In the genomic region with DNA sequence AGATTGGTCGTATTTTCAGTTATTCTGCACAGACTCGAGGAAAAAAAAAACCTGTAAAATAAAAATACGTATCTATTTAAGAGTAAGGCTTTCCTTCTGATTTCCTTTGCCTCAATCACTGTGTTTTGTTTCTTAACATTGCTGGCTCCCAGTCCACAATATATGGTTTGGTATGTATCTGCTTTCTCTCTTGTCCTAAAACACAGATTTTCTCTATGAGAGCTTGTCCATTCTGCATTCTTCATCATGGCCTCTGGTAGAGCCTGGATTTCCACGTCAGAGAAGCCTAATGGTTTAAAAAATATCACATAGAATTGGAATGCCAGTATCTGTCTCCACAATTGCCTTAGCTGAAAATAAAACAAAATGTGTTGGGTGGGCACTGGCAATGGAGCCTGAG, we compare ENCODE assay signal across 8 cellular contexts. TPM values are rescaled to one million over a fixed set of nuclear protein-coding genes. Genes with fewer than 3 reads are reported as not detected.
DNase-seq lines count a peak whose midpoint lies in the region; ATAC-seq and TF ChIP-seq lines count a peak whose summit lies in the region.

No MANE protein-coding gene starts in this region.

- peak overlapping the region; percentile 70 for H3K9ac ChIP-seq in mucosa of stomach (ENCODE audit: low read length)

- peaks cover 53% of the 10 kb centered on the region for H3K4me1 Mint-ChIP-seq in activated naive CD4-positive, alpha-beta T cell treated with anti-CD3 and anti-CD28 coated beads for 36 hours (ENCODE audit: low read depth)
- H3K4me1 Mint-ChIP-seq in type B pancreatic cell (ENCODE audit: unreplicated experiment): peaks cover 17% of the 10 kb centered on the region

- no peaks in the 10 kb centered on the region for H3K9me3 Mint-ChIP-seq in activated naive CD4-positive, alpha-beta T cell treated with anti-CD3 and anti-CD28 coated beads for 36 hours
- H3K9me3 Mint-ChIP-seq in type B pancreatic cell: no peaks in the 10 kb centered on the region

- H3K27me3 ChIP-seq in mucosa of stomach (ENCODE audit: control insufficient read depth, insufficient read depth, low read length): peaks cover 15% of the 10 kb centered on the region
- H3K27me3 ChIP-seq in WERI-Rb-1 (ENCODE audit: insufficient read depth, low read depth, severe bottlenecking): peaks cover 39% of the 10 kb centered on the region

- intact Hi-C loops in activated naive CD4-positive, alpha-beta T cell treated with anti-CD3 and anti-CD28 coated beads for 36 hours (cut with micrococcal nuclease): loop anchor here (1.0 to 10.0 kb wide), 8 partner anchors 56 to 787 kb away; a partner anchor contains a TSS

- TF ChIP-seq CTCF in type B pancreatic cell (conservative IDR thresholded peaks at IDR 0.05): no peak
- TF ChIP-seq CTCF in WERI-Rb-1 (IDR thresholded peaks at IDR 0.05; ENCODE audit: low read depth, low read length): no peak

- no peaks in the 10 kb centered on the region for H3K27me3 Mint-ChIP-seq in activated naive CD4-positive, alpha-beta T cell treated with anti-CD3 and anti-CD28 coated beads for 36 hours (ENCODE audit: low read depth)
- peaks cover 26% of the 10 kb centered on the region for H3K27me3 Mint-ChIP-seq in type B pancreatic cell

- ATAC-seq in GM21723 (IDR thresholded peaks at IDR 0.05; ENCODE audit: unreplicated experiment) (no peak), GM18873 (IDR thresholded peaks at IDR 0.05; ENCODE audit: low FRiP score, unreplicated experiment) (no peak)

- peak overlapping the region; percentile 99 for H3K27ac Mint-ChIP-seq in activated naive CD4-positive, alpha-beta T cell treated with anti-CD3 and anti-CD28 coated beads for 36 hours
- H3K27ac Mint-ChIP-seq in type B pancreatic cell: peak overlapping the region; percentile 73

- DNase-seq in activated naive CD4-positive, alpha-beta T cell treated with anti-CD3 and anti-CD28 coated beads for 36 hours: no peak
- DNase-seq in activated naive CD4-positive, alpha-beta T cell treated with Interleukin-2 at 50 U/mL for 16 hours: no peak
- DNase-seq in caudate nucleus (lab: John Stamatoyannopoulos, UW): no peak
- no peak for DNase-seq in type B pancreatic cell (ENCODE audit: extremely low spot score, unreplicated experiment)
- DNase-seq in WERI-Rb-1: no peak

- H3K27ac ChIP-seq in caudate nucleus (ENCODE audit: low read depth, low read length): peak overlapping the region; percentile 94
- no peak overlapping the region for H3K27ac ChIP-seq in WERI-Rb-1

- no peaks in the 10 kb centered on the region for H3K4me1 ChIP-seq in mucosa of stomach (ENCODE audit: control insufficient read depth, insufficient read depth, low read length)

- CTCF ChIA-PET in activated naive CD4-positive, alpha-beta T cell treated with anti-CD3 and anti-CD28 coated beads for 36 hours (lab: Charles Lee): interaction anchor here (0.5 to 6.6 kb wide), 15 partner anchors 23 to 199 kb away, joined by 3 to 41 read pairs (median 6); a partner anchor contains a TSS

- peaks cover 37% of the 10 kb centered on the region for H3K36me3 Mint-ChIP-seq in activated naive CD4-positive, alpha-beta T cell treated with anti-CD3 and anti-CD28 coated beads for 36 hours (ENCODE audit: low read depth)
- peaks cover 20% of the 10 kb centered on the region for H3K36me3 Mint-ChIP-seq in type B pancreatic cell

- H3K36me3 ChIP-seq in mucosa of stomach (ENCODE audit: control insufficient read depth, insufficient read depth, low read length) (no peaks in the 10 kb centered on the region), WERI-Rb-1 (no peaks in the 10 kb centered on the region)

- H3K4me3 ChIP-seq in mucosa of stomach (ENCODE audit: low read length): no peak overlapping the region
- no peak overlapping the region for H3K4me3 ChIP-seq in WERI-Rb-1 (ENCODE audit: low read depth, low read length)

- H3K4me3 Mint-ChIP-seq in activated naive CD4-positive, alpha-beta T cell treated with anti-CD3 and anti-CD28 coated beads for 36 hours: peak overlapping the region; percentile 94
- H3K4me3 Mint-ChIP-seq in type B pancreatic cell: peak overlapping the region; percentile 87

- H3K9me3 ChIP-seq in mucosa of stomach (ENCODE audit: control insufficient read depth, low read length) (no peaks in the 10 kb centered on the region), WERI-Rb-1 (ENCODE audit: severe bottlenecking) (no peaks in the 10 kb centered on the region)

RNA-seq across cellular contexts. Expression of a gene that starts 1.8 kb away (rescaled TPM):
- 10 to 100 TPM; 50.0 to 53.6 TPM for total RNA-seq in activated naive CD4-positive, alpha-beta T cell treated with anti-CD3 and anti-CD28 coated beads for 36 hours
- total RNA-seq in type B pancreatic cell (ENCODE audit: low replicate concordance): 11.9 and 20.1 TPM in 2 replicates

RNA-seq across cellular contexts. Expression of a gene that starts 40.7 kb away (rescaled TPM):
- total RNA-seq in activated naive CD4-positive, alpha-beta T cell treated with anti-CD3 and anti-CD28 coated beads for 36 hours: not detected
- 0.48 and 0.99 TPM in 2 replicates for total RNA-seq in type B pancreatic cell (ENCODE audit: low replicate concordance)
